Comparison of ENCODE assay signal across 9 cellular contexts in the genomic region with DNA sequence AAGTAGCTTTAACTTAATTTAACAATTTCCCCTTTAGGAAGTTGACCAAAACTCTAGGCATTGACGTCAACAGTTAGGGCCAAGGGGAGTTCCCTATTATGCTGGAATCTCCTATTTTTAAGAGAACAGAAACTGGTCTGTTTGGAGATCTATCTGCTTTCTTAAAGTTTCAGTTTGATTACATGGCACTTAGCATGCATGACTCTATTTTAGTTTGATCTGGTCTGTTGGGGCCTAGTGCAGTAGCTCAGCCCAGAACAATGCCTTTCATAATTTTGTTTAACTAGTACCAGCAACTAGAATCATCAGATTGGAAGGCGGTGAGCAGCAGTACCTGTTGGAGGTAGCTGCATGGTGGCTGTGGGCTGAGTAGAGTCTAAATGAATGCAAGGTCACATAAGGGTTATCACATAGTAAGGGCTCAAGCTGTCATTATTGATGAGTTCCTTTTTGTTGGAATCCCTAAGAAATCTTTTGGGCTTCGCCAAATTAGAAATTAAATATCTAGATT.
DNase-seq lines count a peak whose midpoint lies in the region; ATAC-seq and TF ChIP-seq lines count a peak whose summit lies in the region.
"Had no signal": no experiment of that assay in that cellular context is flagged by ENCODE, and none has a peak within 500 bp of the region (broad histone marks: within the 10 kb centered on the region; RNA-seq: fewer than 3 reads in every experiment).

No MANE protein-coding gene starts in this region.

- DNase-seq in left lung: no peak
- no peak for DNase-seq in GDM1 (lab: John Stamatoyannopoulos, UW)
- DNase-seq in SIG-M5 (lab: John Stamatoyannopoulos, UW): no peak
- no peak for DNase-seq in aorta
- no peak for DNase-seq in colonic mucosa

- whole genome bisulfite sequencing in aorta, 2 donors: 89 to 94% methylated on average over 3 of the region's 3 CpGs

- no peak for TF ChIP-seq CTCF in left lung (IDR thresholded peaks at IDR 0.05)
- TF ChIP-seq CTCF in colonic mucosa (IDR thresholded peaks at IDR 0.05): no peak

- intact Hi-C loops in left lung (cut with DNase I): loop anchor here in 1 of 2 donors (10.0 kb wide), 1 partner anchor 242 kb away; no protein-coding TSS in a partner anchor
- intact Hi-C loops in aorta (cut with DNase I): loop anchor here in 1 of 2 donors (10.0 kb wide), 1 partner anchor 242 kb away; no protein-coding TSS in a partner anchor
- intact Hi-C loops in colonic mucosa (cut with DNase I): no loop called here

- H3K9ac ChIP-seq in colonic mucosa (ENCODE audit: low read depth in 2 of 2, low read length in 2 of 2): no peak overlapping the region

- no peaks in the 10 kb centered on the region for H3K27me3 ChIP-seq in left lung
- H3K27me3 ChIP-seq in aorta (ENCODE audit: control insufficient read depth in 1 of 2, insufficient read depth in 2 of 2, low read length in 1 of 2): peaks cover 0 to 2% of the 10 kb centered on the region in 2 donors
- no peaks in the 10 kb centered on the region for H3K27me3 ChIP-seq in colonic mucosa

- H3K36me3 ChIP-seq in left lung: no peaks in the 10 kb centered on the region
- H3K36me3 ChIP-seq in aorta (ENCODE audit: control insufficient read depth in 1 of 2, insufficient read depth in 2 of 2, low read length in 1 of 2): no peaks in the 10 kb centered on the region
- H3K36me3 ChIP-seq in colonic mucosa: no peaks in the 10 kb centered on the region

- H3K4me3 ChIP-seq in left lung (no peak overlapping the region), aorta (ENCODE audit: low read length in 2 of 2) (no peak overlapping the region), colonic mucosa (no peak overlapping the region)

- peak; percentile 93 for ATAC-seq in GM18502 (IDR thresholded peaks at IDR 0.05; ENCODE audit: poor library complexity, unreplicated experiment)
- peak; percentile 77 for ATAC-seq in GM21381 (IDR thresholded peaks at IDR 0.05; ENCODE audit: unreplicated experiment)
- peak; percentile 80 for ATAC-seq in HG03175 (IDR thresholded peaks at IDR 0.05; ENCODE audit: unreplicated experiment)
- peak; percentile 74 for ATAC-seq in left lung
- no peak for ATAC-seq in aorta (ENCODE audit: low FRiP score)

- H3K4me1 ChIP-seq in left lung: peaks cover 0 to 4% of the 10 kb centered on the region in 2 donors
- H3K4me1 ChIP-seq in aorta (ENCODE audit: control insufficient read depth in 1 of 2, insufficient read depth in 2 of 2, low read length in 2 of 2): no peaks in the 10 kb centered on the region
- no peaks in the 10 kb centered on the region for H3K4me1 ChIP-seq in colonic mucosa

- peak overlapping the region in 1 of 2 donors; percentile 5 for H3K27ac ChIP-seq in left lung
- no peak overlapping the region for H3K27ac ChIP-seq in aorta (ENCODE audit: low read depth in 1 of 2, low read length in 2 of 2)
- H3K27ac ChIP-seq in colonic mucosa: no peak overlapping the region
- H3K27ac ChIP-seq: VCaP had no signal

- H3K9me3 ChIP-seq in left lung (no peaks in the 10 kb centered on the region), aorta (ENCODE audit: control insufficient read depth, low read length) (no peaks in the 10 kb centered on the region), colonic mucosa (no peaks in the 10 kb centered on the region)
